In the genomic region with DNA sequence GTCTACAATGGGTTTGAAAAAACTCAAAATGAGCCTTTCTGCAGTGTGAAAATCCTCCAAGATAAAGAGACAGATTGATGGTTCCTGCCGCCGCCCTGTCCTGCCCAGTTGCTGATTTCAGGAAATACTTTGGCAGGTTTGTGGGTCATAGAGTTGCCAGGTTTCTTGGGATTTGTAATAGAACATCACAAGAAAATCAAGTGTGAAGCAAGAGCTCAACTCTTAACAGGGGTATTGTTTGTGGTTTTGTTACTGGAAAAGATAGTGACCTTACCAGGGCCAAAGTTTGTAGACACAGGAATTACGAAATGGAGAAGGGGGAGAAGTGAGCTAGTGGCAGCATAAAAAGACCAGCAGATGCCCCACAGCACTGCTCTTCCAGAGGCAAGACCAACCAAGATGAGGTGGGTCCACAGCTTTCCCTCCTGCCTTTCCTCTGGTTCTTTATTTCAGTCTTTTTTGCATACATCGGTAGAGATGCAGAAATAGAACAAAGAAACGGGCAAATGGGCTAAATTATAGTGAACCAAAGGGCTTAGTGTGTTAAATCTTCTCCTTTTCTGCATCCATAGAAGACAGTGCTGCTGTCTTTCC, we compare ENCODE assay signal across 5 cellular contexts. TPM values are rescaled to one million over a fixed set of nuclear protein-coding genes. Genes with fewer than 3 reads are reported as not detected.
"Had no signal": no experiment of that assay in that cellular context is flagged by ENCODE, and none has a peak within 500 bp of the region (broad histone marks: within the 10 kb centered on the region; RNA-seq: fewer than 3 reads in every experiment).

A gene with protein sequence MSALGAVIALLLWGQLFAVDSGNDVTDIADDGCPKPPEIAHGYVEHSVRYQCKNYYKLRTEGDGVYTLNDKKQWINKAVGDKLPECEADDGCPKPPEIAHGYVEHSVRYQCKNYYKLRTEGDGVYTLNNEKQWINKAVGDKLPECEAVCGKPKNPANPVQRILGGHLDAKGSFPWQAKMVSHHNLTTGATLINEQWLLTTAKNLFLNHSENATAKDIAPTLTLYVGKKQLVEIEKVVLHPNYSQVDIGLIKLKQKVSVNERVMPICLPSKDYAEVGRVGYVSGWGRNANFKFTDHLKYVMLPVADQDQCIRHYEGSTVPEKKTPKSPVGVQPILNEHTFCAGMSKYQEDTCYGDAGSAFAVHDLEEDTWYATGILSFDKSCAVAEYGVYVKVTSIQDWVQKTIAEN (plus strand): TSS at position 252 of the 594 bp plus-strand sequence. CDS start 148 bp downstream, at position 400.

RNA-seq across cellular contexts. Expression of the gene that starts here (rescaled TPM):
- total RNA-seq: activated B cell treated with CpG ODN at 0.5 μM for 24 hours; activated CD4-positive, alpha-beta T cell treated with anti-CD3 and anti-CD28 coated beads, Interleukin-2, amount 10 ng/mL, durations not matched to agents 24 days and 14 days; epithelial cell of proximal tubule; smooth muscle cell had no signal
- polyA plus RNA-seq: neural cell had no signal
